In the genomic region with DNA sequence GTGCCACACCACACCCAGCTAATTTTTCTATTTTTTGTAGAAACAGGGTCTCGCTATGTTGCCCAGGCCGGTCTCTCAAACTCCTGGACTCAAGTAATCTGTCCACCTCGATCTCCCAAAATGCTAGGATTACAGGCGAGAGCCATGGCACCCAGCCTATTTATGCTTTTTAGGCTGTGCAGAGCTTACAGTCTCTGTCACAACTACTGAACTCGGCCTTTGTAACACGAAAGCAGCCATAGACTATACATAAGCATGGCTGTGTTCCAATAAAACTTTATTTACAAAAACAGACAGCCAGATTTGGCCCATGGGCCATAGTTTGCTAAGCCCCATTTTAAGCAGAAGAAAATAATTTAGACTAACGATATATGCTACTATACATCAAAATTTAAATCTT, we compare ENCODE assay signal across 17 cellular contexts. TPM values are rescaled to one million over a fixed set of nuclear protein-coding genes. Genes with fewer than 3 reads are reported as not detected.
DNase-seq lines count a peak whose midpoint lies in the region; ATAC-seq, FAIRE-seq and TF ChIP-seq lines count a peak whose summit lies in the region.
"Had no signal": no experiment of that assay in that cellular context is flagged by ENCODE, and none has a peak within 500 bp of the region (broad histone marks: within the 10 kb centered on the region; RNA-seq: fewer than 3 reads in every experiment).

No MANE protein-coding gene starts in this region.

- H4K8ac ChIP-seq in IMR-90 (ENCODE audit: low read depth in 2 of 2, low read length in 2 of 2) = peak overlapping the region in 1 of 2 experiments; percentile 14; a peak in 2 of 4 replicates

- no peak overlapping the region for H3K4me3 Mint-ChIP-seq in activated T-cell treated with anti-CD3 and anti-CD28 coated beads, Interleukin-2, amount 50 U/mL, for 4 hours
- H3K4me3 Mint-ChIP-seq: stimulated activated effector memory CD8-positive, alpha-beta T cell treated with anti-CD3 and anti-CD28 coated beads, Interleukin-12 subunit alpha, Interleukin-12 subunit beta, amount 100 ng/mL, for 72 hours had no signal

- H3K27me3 Mint-ChIP-seq in activated T-cell treated with anti-CD3 and anti-CD28 coated beads, Interleukin-2, amount 50 U/mL, for 4 hours (ENCODE audit: low read depth) = no peaks in the 10 kb centered on the region
- H3K27me3 Mint-ChIP-seq: progenitor cell of endocrine pancreas had no signal

- H3K9me3 ChIP-seq in IMR-90 (ENCODE audit: control insufficient read depth, insufficient read depth, low read length) (no peaks in the 10 kb centered on the region), mammary epithelial cell (replicated peaks; ENCODE audit: insufficient read depth, low read length) (no peaks in the 10 kb centered on the region), kidney (ENCODE audit: control insufficient read depth in 1 of 2, low read length in 2 of 2) (no peaks in the 10 kb centered on the region), skeletal muscle tissue (ENCODE audit: control insufficient read depth in 3 of 3, low read length in 3 of 3) (no peaks in the 10 kb centered on the region)
- H3K9me3 ChIP-seq: mucosa of descending colon had no signal

- H4K91ac ChIP-seq in IMR-90 (ENCODE audit: insufficient read depth, low read depth, low read length) = no peak overlapping the region; the same call in 1 of the 2 replicates

- no peak for TF ChIP-seq RAD21 in IMR-90 (IDR thresholded peaks at IDR 0.05; ENCODE audit: low read length)

- no peaks in the 10 kb centered on the region for H3K36me3 Mint-ChIP-seq in activated T-cell treated with anti-CD3 and anti-CD28 coated beads, Interleukin-2, amount 50 U/mL, for 4 hours (ENCODE audit: insufficient read depth)
- H3K36me3 Mint-ChIP-seq: stimulated activated effector memory CD8-positive, alpha-beta T cell treated with anti-CD3 and anti-CD28 coated beads, Interleukin-12 subunit alpha, Interleukin-12 subunit beta, amount 100 ng/mL, for 72 hours had no signal

- in situ Hi-C loops in IMR-90 (cut with MboI; ENCODE audit: low sequenced_read_pairs) = no loop called here
- in situ Hi-C loops in mammary epithelial cell (cut with MboI; ENCODE audit: low sequenced_read_pairs in 2 of 2) = no loop called here

- ATAC-seq in IMR-90 (ENCODE audit: low read depth) (peak; percentile 7; the same call in 1 of the 2 replicates), HG03342 (IDR thresholded peaks at IDR 0.05; ENCODE audit: unreplicated experiment) (no peak), GM21786 (IDR thresholded peaks at IDR 0.05; ENCODE audit: unreplicated experiment) (no peak)
- no peak for ATAC-seq in activated T-cell treated with anti-CD3 and anti-CD28 coated beads, Interleukin-2, amount 50 U/mL, for 4 hours
- ATAC-seq: mucosa of descending colon; stimulated activated effector memory CD8-positive, alpha-beta T cell treated with anti-CD3 and anti-CD28 coated beads, Interleukin-12 subunit alpha, Interleukin-12 subunit beta, amount 100 ng/mL, for 72 hours had no signal

- dilution Hi-C loops in IMR-90 (cut with HindIII; ENCODE audit: low sequenced_read_pairs, unreplicated experiment) (no loop called here), mammary epithelial cell (cut with HindIII; ENCODE audit: low sequenced_read_pairs) (no loop called here)

- peak overlapping the region; percentile 33; the same call in 1 of the 2 replicates for H3K14ac ChIP-seq in IMR-90 (replicated peaks; ENCODE audit: low read depth, low read length)

- no peak overlapping the region for H3K23ac ChIP-seq in IMR-90 (ENCODE audit: low read depth, low read length)

- TF ChIP-seq CTCF in IMR-90 (conservative IDR thresholded peaks at IDR 0.05; ENCODE audit: low read depth, low read length) (no peak), mammary epithelial cell (conservative IDR thresholded peaks at IDR 0.05 in 1 of 2, IDR thresholded peaks at IDR 0.05 in 1 of 2; ENCODE audit: extremely low read depth in 1 of 2, insufficient read depth in 1 of 2, low read depth in 1 of 2, low read length in 2 of 2) (no peak), kidney (IDR thresholded peaks at IDR 0.05; ENCODE audit: borderline replicate concordance, extremely low read depth, insufficient read depth) (no peak)

- H2BK5ac ChIP-seq in IMR-90 (ENCODE audit: low read depth, low read length, poor library complexity, severe bottlenecking) = peak overlapping the region; percentile 57

- BruUV-seq in IMR-90 (replicated peaks; lab: Mats Ljungman, UMichigan) (no TSS peak), mammary epithelial cell (replicated peaks; lab: Mats Ljungman, UMichigan) (no TSS peak)

- peak overlapping the region; percentile 65; the same call in 1 of the 2 replicates for H3K27ac ChIP-seq in IMR-90 (ENCODE audit: insufficient read depth, low read length)
- peak overlapping the region; percentile 74 for H3K27ac ChIP-seq in mammary epithelial cell (ENCODE audit: insufficient read depth, low read depth, low read length)
- H3K27ac ChIP-seq in kidney (ENCODE audit: low read depth in 2 of 2, low read length in 2 of 2) = peak overlapping the region; percentile 4 to 14
- peak overlapping the region; percentile 54 for H3K27ac ChIP-seq in skeletal muscle tissue (ENCODE audit: low read depth, low read length)

- H3K9me3 Mint-ChIP-seq in activated T-cell treated with anti-CD3 and anti-CD28 coated beads, Interleukin-2, amount 50 U/mL, for 4 hours = no peaks in the 10 kb centered on the region
- H3K9me3 Mint-ChIP-seq: stimulated activated effector memory CD8-positive, alpha-beta T cell treated with anti-CD3 and anti-CD28 coated beads, Interleukin-12 subunit alpha, Interleukin-12 subunit beta, amount 100 ng/mL, for 72 hours had no signal

- no peak overlapping the region for H3K4me2 ChIP-seq in IMR-90 (ENCODE audit: low read depth, low read length)
- H3K4me2 ChIP-seq in mammary epithelial cell (ENCODE audit: insufficient read depth, low read depth, low read length) = no peak overlapping the region

- peak overlapping the region; percentile 57 for H3K4ac ChIP-seq in IMR-90 (ENCODE audit: low read depth, low read length)

- no peaks in the 10 kb centered on the region for H3K4me1 Mint-ChIP-seq in activated T-cell treated with anti-CD3 and anti-CD28 coated beads, Interleukin-2, amount 50 U/mL, for 4 hours (ENCODE audit: low read depth)
- H3K4me1 Mint-ChIP-seq: stimulated activated effector memory CD8-positive, alpha-beta T cell treated with anti-CD3 and anti-CD28 coated beads, Interleukin-12 subunit alpha, Interleukin-12 subunit beta, amount 100 ng/mL, for 72 hours had no signal

- no peak for FAIRE-seq in kidney (lab: Jason Lieb, UNC)

- H3K79me1 ChIP-seq in IMR-90 (ENCODE audit: low read depth in 1 of 2, low read length in 2 of 2) = peaks cover 0 to 3% of the 10 kb centered on the region in 2 experiments; a peak in 1 of 4 replicates

- WGBS in IMR-90 (ENCODE audit: extremely low coverage in 2 of 2, insufficient read length in 1 of 2), 2 experiments = 71% methylated on average over 4 of the region's 7 CpGs; no CpG with 5 or more reads in 1 of the 2 experiments
- 99% methylated on average over 7 of the region's 7 CpGs for WGBS in mammary epithelial cell (ENCODE audit: low coverage, missing lambda C conversion rate)

- H4K5ac ChIP-seq in IMR-90 (ENCODE audit: low read depth, low read length) = peak overlapping the region; percentile 56

- peak overlapping the region; percentile 27; the same call in 1 of the 2 replicates for H2BK20ac ChIP-seq in IMR-90 (ENCODE audit: low read depth, low read length)

- peaks cover 12% of the 10 kb centered on the region for H3K9me1 ChIP-seq in IMR-90 (ENCODE audit: insufficient read depth, low read length)

- CTCF ChIA-PET in IMR-90 (lab: Yijun Ruan, JAX) = interaction anchor here (1.2 kb wide), 1 partner anchor 11 kb away, joined by 4 read pairs; no protein-coding TSS in a partner anchor
- CTCF ChIA-PET in mammary epithelial cell (lab: Charles Lee; ENCODE audit: low non-redundant PET) = interaction anchor here (0.6 to 0.7 kb wide), 2 partner anchors 39 to 189 kb away, joined by 3 to 4 read pairs; no protein-coding TSS in a partner anchor

- H3K27me3 ChIP-seq in IMR-90 (ENCODE audit: control insufficient read depth, insufficient read depth, low read length) = no peaks in the 10 kb centered on the region
- H3K27me3 ChIP-seq in mammary epithelial cell (ENCODE audit: insufficient read depth, low read length) = no peaks in the 10 kb centered on the region
- H3K27me3 ChIP-seq in skeletal muscle tissue (ENCODE audit: control insufficient read depth in 3 of 3, insufficient read depth in 3 of 3, low read length in 3 of 3) = no peaks in the 10 kb centered on the region

- POLR2A ChIA-PET in IMR-90 (lab: Charles Lee; ENCODE audit: unreplicated experiment) = no interaction called here

- DNase-seq in IMR-90 (no peak), mammary epithelial cell (no peak), kidney (no peak)
- DNase-seq in activated T-cell treated with anti-CD3 and anti-CD28 coated beads, Interleukin-2, amount 50 U/mL, for 4 hours = no peak
- no peak for DNase-seq in activated CD8-positive, alpha-beta memory T cell treated with anti-CD3 and anti-CD28 coated beads, Interleukin-2, amount 50 U/mL, for 48 hours
- DNase-seq: activated T-cell treated with anti-CD3 and anti-CD28 coated beads, Interleukin-2, amount 50 U/mL, for 48 hours; GDM1; mucosa of descending colon; NCI-H2029 treated with DMSO at 0.1 percent for 48 hours; NCI-H69; stimulated activated CD4-positive, alpha-beta T cell treated with anti-CD3 and anti-CD28 coated beads, Interleukin-4, amount 100 ng/mL, for 4 hours; T-helper 9 cell had no signal

- no peak overlapping the region for H3K4me3 ChIP-seq in IMR-90 (ENCODE audit: insufficient read depth, low read depth, low read length)
- H3K4me3 ChIP-seq in mammary epithelial cell (replicated peaks in 1 of 3; ENCODE audit: insufficient read depth in 1 of 3, low read depth in 2 of 3, low read length in 3 of 3) = no peak overlapping the region
- H3K4me3 ChIP-seq in kidney (ENCODE audit: low read length in 2 of 2) = no peak overlapping the region
- H3K4me3 ChIP-seq in skeletal muscle tissue (ENCODE audit: low read length in 3 of 3) = no peak overlapping the region
- H3K4me3 ChIP-seq: mucosa of descending colon had no signal

- H2AFZ ChIP-seq in IMR-90 (replicated peaks; ENCODE audit: low read length, poor library complexity) (no peak overlapping the region), mammary epithelial cell (ENCODE audit: low read depth, low read length) (no peak overlapping the region)

- no peaks in the 10 kb centered on the region for H3K79me2 ChIP-seq in mammary epithelial cell (ENCODE audit: insufficient read depth, low read length)

- peak overlapping the region; percentile 3 for H2AK9ac ChIP-seq in IMR-90 (replicated peaks; ENCODE audit: low read depth, low read length, poor library complexity)

- no peaks in the 10 kb centered on the region for H4K20me1 ChIP-seq in IMR-90 (ENCODE audit: insufficient read depth, low read length)
- no peaks in the 10 kb centered on the region for H4K20me1 ChIP-seq in mammary epithelial cell (ENCODE audit: insufficient read depth, low read length)

- H2AK5ac ChIP-seq in IMR-90 (ENCODE audit: low read depth, low read length) = peak overlapping the region; percentile 6

- H3K18ac ChIP-seq in IMR-90 (ENCODE audit: low read depth, low read length) = peak overlapping the region; percentile 34

- H3K36me3 ChIP-seq in IMR-90 (ENCODE audit: control insufficient read depth, insufficient read depth, low read length) (peaks cover 26% of the 10 kb centered on the region), mammary epithelial cell (ENCODE audit: insufficient read depth, low read length) (no peaks in the 10 kb centered on the region), kidney (ENCODE audit: control insufficient read depth in 1 of 2, insufficient read depth in 2 of 2, low read length in 2 of 2) (peaks cover 5 to 21% of the 10 kb centered on the region in 2 donors), skeletal muscle tissue (ENCODE audit: control insufficient read depth in 3 of 3, insufficient read depth in 3 of 3, low read length in 3 of 3) (peaks cover 0 to 5% (median 3%) of the 10 kb centered on the region in 3 donors)

- peak overlapping the region; percentile 56; the same call in 1 of the 2 replicates for H2BK120ac ChIP-seq in IMR-90 (ENCODE audit: low read depth, low read length)

- 0 out of 3 replicates have a peak overlapping the region, but pooled peaks have one; percentile 40 for H2BK15ac ChIP-seq in IMR-90 (ENCODE audit: low read depth, low read length)

- no peak overlapping the region for H3K56ac ChIP-seq in IMR-90 (ENCODE audit: extremely low read depth, insufficient read depth, low read length)

- H3K4me1 ChIP-seq in IMR-90 (ENCODE audit: control insufficient read depth, insufficient read depth, low read length) (peaks cover 7% of the 10 kb centered on the region), mammary epithelial cell (ENCODE audit: insufficient read depth, low read length) (peaks cover 17% of the 10 kb centered on the region), kidney (ENCODE audit: control insufficient read depth in 1 of 2, insufficient read depth in 1 of 2, low read depth in 1 of 2, low read length in 2 of 2) (no peaks in the 10 kb centered on the region), skeletal muscle tissue (ENCODE audit: control insufficient read depth in 3 of 3, insufficient read depth in 3 of 3, low read length in 3 of 3) (peaks cover 0 to 3% (median 2%) of the 10 kb centered on the region in 3 donors)

- no peak for TF ChIP-seq POLR2A in IMR-90 (IDR thresholded peaks at IDR 0.05; ENCODE audit: low read depth, low read length)

- intact Hi-C loops in IMR-90 (cut with micrococcal nuclease) = no loop called here
- intact Hi-C loops in mammary epithelial cell (cut with micrococcal nuclease) = no loop called here
- intact Hi-C loops in kidney (cut with DNase I) = no loop called here

- H3K9ac ChIP-seq in IMR-90 (ENCODE audit: low read depth, low read length) (no peak overlapping the region), mammary epithelial cell (ENCODE audit: insufficient read depth, low read length) (no peak overlapping the region), kidney (ENCODE audit: low read length in 2 of 2) (no peak overlapping the region), skeletal muscle tissue (ENCODE audit: low read depth in 1 of 3, low read length in 3 of 3) (no peak overlapping the region)

RNA-seq across cellular contexts. Expression of gene NID1, which starts 54.4 kb away (rescaled TPM):
- total RNA-seq in IMR-90 (2012; rRNA removed) (21.9 and 23.9 TPM in 2 replicates), mammary epithelial cell (10 to 100 TPM in 1 of 2 donors, 1 to 10 TPM in 1; 8.0 to 21.3 TPM), kidney (70.1 TPM), skeletal muscle tissue (107 TPM)
- polyA plus RNA-seq in IMR-90 (2012; rRNA removed) (80.8 and 83.3 TPM in 2 replicates), mammary epithelial cell (3.7 TPM), kidney (ENCODE audit: insufficient read depth, low read depth, low replicate concordance) (7.4 TPM)
- 47.5 and 63.2 TPM in 2 replicates for polyA plus RNA-seq in IMR-90 (2012; cell fraction: cytosol; rRNA removed)
- 33.2 and 41.3 TPM in 2 replicates for polyA plus RNA-seq in IMR-90 (2012; cell fraction: nucleus; rRNA removed; ENCODE audit: low replicate concordance)
- polyA minus RNA-seq in mammary epithelial cell = 13.8 TPM
- total RNA-seq in activated T-cell treated with anti-CD3 and anti-CD28 coated beads, Interleukin-2, amount 50 U/mL, for 4 hours = under 1 TPM; 0.16 to 0.32 (median 0.25) TPM

Comparison
In these comparisons a context has a peak if more than half of its experiments do, and no peak if none do; other contexts are left out.
1. H3K27ac ChIP-seq: peak in every context shown above with its lines; median percentile 74 in mammary epithelial cell; 65 in IMR-90; 54 in skeletal muscle tissue; 9 in kidney.
2. RNA of gene NID1, which starts 54.4 kb away (total RNA-seq): 107 TPM in skeletal muscle tissue (single experiment), 70.1 TPM in kidney (single experiment), 21.9 to 23.9 TPM in IMR-90 and 8.0 to 21.3 TPM in mammary epithelial cell; 0.16 to 0.32 TPM in activated T-cell treated with anti-CD3 and anti-CD28 coated beads, Interleukin-2, amount 50 U/mL, for 4 hours; every median in the first group is over 4 times any median in the second.